Comparison of ENCODE assay signal across 8 cellular contexts in the genomic region with DNA sequence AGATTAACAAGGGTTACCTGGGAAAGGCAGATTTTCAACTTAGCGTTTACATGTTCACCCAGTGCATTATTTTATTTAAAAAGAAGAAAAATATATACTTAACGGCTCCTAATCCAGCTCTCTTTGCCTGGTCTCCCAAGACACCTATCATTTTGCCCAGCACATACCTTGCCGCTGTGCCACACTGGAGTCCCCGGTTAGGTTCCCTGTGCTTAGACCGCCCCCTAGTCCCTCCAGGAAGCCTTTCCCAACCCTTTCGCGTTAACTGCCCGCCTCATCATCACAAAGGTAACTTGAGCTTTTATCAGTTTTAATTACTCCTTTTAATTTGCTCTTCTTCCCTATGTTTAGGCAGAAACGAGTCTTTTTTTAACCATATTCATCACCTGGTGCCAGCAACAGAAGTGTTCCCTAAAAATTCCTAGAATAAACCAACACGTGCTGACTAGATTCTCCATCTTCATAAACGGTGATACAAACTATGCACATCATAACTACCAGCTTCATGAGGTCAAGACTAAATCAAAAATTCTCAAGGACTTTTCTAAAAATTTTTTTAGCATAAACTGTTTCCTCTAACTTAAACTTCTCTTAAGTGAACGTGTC. TPM values are rescaled to one million over a fixed set of nuclear protein-coding genes. Genes with fewer than 3 reads are reported as not detected.
DNase-seq lines count a peak whose midpoint lies in the region; ATAC-seq, FAIRE-seq and TF ChIP-seq lines count a peak whose summit lies in the region.

No MANE protein-coding gene starts in this region.

- WGBS in small intestine, 3 donors: 16 to 35% (median 34%) methylated on average over 12 of the region's 12 CpGs

- peaks cover 7% of the 10 kb centered on the region for H3K4me1 Mint-ChIP-seq in astrocyte (ENCODE audit: low read depth, unreplicated experiment)

- H2AFZ ChIP-seq in astrocyte (ENCODE audit: low read depth, low read length): peak overlapping the region; percentile 74

- H3K27ac ChIP-seq in astrocyte (ENCODE audit: low read depth, low read length): peak overlapping the region; percentile 88
- H3K27ac ChIP-seq in small intestine (ENCODE audit: low read depth in 1 of 2, low read length in 1 of 2): peak overlapping the region; percentile 80 to 96

- H3K27me3 ChIP-seq in astrocyte (ENCODE audit: insufficient read depth, low read length): no peaks in the 10 kb centered on the region
- no peaks in the 10 kb centered on the region for H3K27me3 ChIP-seq in small intestine (ENCODE audit: control insufficient read depth in 2 of 2, insufficient read depth in 2 of 2, low read length in 2 of 2)

- H3K4me3 ChIP-seq in astrocyte (ENCODE audit: insufficient read depth, low read depth, low read length) (peak overlapping the region; percentile 78), iPS-18c (ENCODE audit: insufficient read depth, low read depth, low read length) (peak overlapping the region; percentile 64), small intestine (ENCODE audit: low read depth in 1 of 2, low read length in 2 of 2) (peak overlapping the region; percentile 45 to 73)

- peaks cover 4% of the 10 kb centered on the region for H4K20me1 ChIP-seq in astrocyte (ENCODE audit: insufficient read depth, low read length)

- H3K9ac ChIP-seq in astrocyte (ENCODE audit: low read length): peak overlapping the region; percentile 83

- H3K9me3 ChIP-seq in astrocyte (ENCODE audit: insufficient read depth, low read depth, low read length): no peaks in the 10 kb centered on the region
- H3K9me3 ChIP-seq in iPS-18c (ENCODE audit: control insufficient read depth, insufficient read depth, low read length): no peaks in the 10 kb centered on the region
- H3K9me3 ChIP-seq in small intestine (ENCODE audit: control insufficient read depth, low read depth): no peaks in the 10 kb centered on the region

- H3K36me3 Mint-ChIP-seq in astrocyte (ENCODE audit: low read depth, unreplicated experiment): peaks cover 8% of the 10 kb centered on the region

- no peaks in the 10 kb centered on the region for H3K27me3 Mint-ChIP-seq in astrocyte (ENCODE audit: low read depth, unreplicated experiment)

- TF ChIP-seq CTCF in astrocyte (IDR thresholded peaks at IDR 0.05; ENCODE audit: insufficient read depth, low read depth, low read length): peak; percentile 14

- no peaks in the 10 kb centered on the region for H3K79me2 ChIP-seq in astrocyte (ENCODE audit: insufficient read depth, low read length)

- peak overlapping the region; percentile 83 for H3K4me3 Mint-ChIP-seq in astrocyte (ENCODE audit: unreplicated experiment)

- H3K36me3 ChIP-seq in astrocyte (ENCODE audit: insufficient read depth, low read length) (peaks cover 25% of the 10 kb centered on the region), small intestine (ENCODE audit: control insufficient read depth in 2 of 2, insufficient read depth in 2 of 2, low read length in 2 of 2) (peaks cover 2 to 14% of the 10 kb centered on the region in 2 donors)

- FAIRE-seq in astrocyte (lab: Jason Lieb, UNC) (no peak), small intestine (lab: Jason Lieb, UNC) (no peak)

- DNase-seq in EL: peak; percentile 33
- peak; percentile 79 for DNase-seq in NCI-H1105 treated with DMSO at 0.1 percent for 48 hours (lab: John Stamatoyannopoulos, UW)
- DNase-seq in astrocyte (ENCODE audit: low read depth): peak; percentile 7
- DNase-seq in small intestine: peak; percentile 61
- no peak for DNase-seq in germinal center (ENCODE audit: low spot score)

- ATAC-seq in HG03039 (IDR thresholded peaks at IDR 0.05; ENCODE audit: unreplicated experiment) (no peak), HG03139 (IDR thresholded peaks at IDR 0.05; ENCODE audit: unreplicated experiment) (no peak)

- H3K27ac Mint-ChIP-seq in astrocyte (ENCODE audit: unreplicated experiment): peak overlapping the region; percentile 42

- H3K4me1 ChIP-seq in astrocyte (ENCODE audit: insufficient read depth, low read length) (peaks cover 15% of the 10 kb centered on the region), small intestine (ENCODE audit: control insufficient read depth in 2 of 2, insufficient read depth in 1 of 2, low read depth in 1 of 2, low read length in 1 of 2) (no peaks in the 10 kb centered on the region)

- no peaks in the 10 kb centered on the region for H3K9me3 Mint-ChIP-seq in astrocyte (ENCODE audit: unreplicated experiment)

- peak overlapping the region; percentile 88 for H3K4me2 ChIP-seq in astrocyte (ENCODE audit: low read length)

RNA-seq across cellular contexts. Expression of a gene that starts 19.7 kb away (rescaled TPM):
- total RNA-seq in astrocyte: 256 and 277 TPM in 2 replicates
- polyA plus RNA-seq in small intestine: 10 to 100 TPM; 40.8 to 62.0 (median 48.8) TPM

RNA-seq across cellular contexts. Expression of a gene that starts 31.7 kb away (rescaled TPM):
- 21.5 and 22.9 TPM in 2 replicates for total RNA-seq in astrocyte
- 10 to 100 TPM in 1 of 3 donors, 1 to 10 TPM in 2; 7.6 to 11.7 (median 8.6) TPM for polyA plus RNA-seq in small intestine

RNA-seq across cellular contexts. Expression of a gene that starts 43.4 kb away (rescaled TPM):
- total RNA-seq in astrocyte: 37.3 and 37.8 TPM in 2 replicates
- 10 to 100 TPM; 20.3 to 28.7 (median 25.5) TPM for polyA plus RNA-seq in small intestine
